ENCODE assay signal across 1 cellular context in genomic region chr13:51793570-51794273, GRCh38.
TF ChIP-seq lines count a peak whose summit lies in the region.

No MANE protein-coding gene starts in this region.

TF ChIP-seq in HepG2, 621 proteins besides CTCF, POLR2A, EP300 and RAD21 (continued from another document):
- 0 out of 4 replicates have a peak, but pooled peaks of 1 of the 2 experiments have one; percentile 4 for TF ChIP-seq MAFK (conservative IDR thresholded peaks at IDR 0.05 in 1 of 2, IDR thresholded peaks at IDR 0.05 in 1 of 2; ENCODE audit: low read length in 2 of 2)
- no peak for TF ChIP-seq THYN1 (CRISPR knock-in tag; IDR thresholded peaks at IDR 0.05; ENCODE audit: borderline replicate concordance, low read depth)
- no peak for TF ChIP-seq MXD4 (CRISPR knock-in tag; IDR thresholded peaks at IDR 0.05)
- peak; percentile 48; the same call in 1 of the 2 replicates for TF ChIP-seq NFE2L2 (IDR thresholded peaks at IDR 0.05; ENCODE audit: low read length)
- TF ChIP-seq GZF1 (CRISPR knock-in tag; IDR thresholded peaks at IDR 0.05): no peak
- TF ChIP-seq PATZ1 (CRISPR knock-in tag; IDR thresholded peaks at IDR 0.05): no peak
- no peak for TF ChIP-seq SOX5 (CRISPR knock-in tag; IDR thresholded peaks at IDR 0.05; ENCODE audit: borderline replicate concordance)
- TF ChIP-seq FUBP1 (CRISPR knock-in tag; IDR thresholded peaks at IDR 0.05; ENCODE audit: borderline replicate concordance): no peak
- peak; percentile 74 for TF ChIP-seq FOSL2 (CRISPR knock-in tag; IDR thresholded peaks at IDR 0.05)
- no peak for TF ChIP-seq ZNF710 (CRISPR knock-in tag; IDR thresholded peaks at IDR 0.05; ENCODE audit: borderline replicate concordance)
